In the genomic region with DNA sequence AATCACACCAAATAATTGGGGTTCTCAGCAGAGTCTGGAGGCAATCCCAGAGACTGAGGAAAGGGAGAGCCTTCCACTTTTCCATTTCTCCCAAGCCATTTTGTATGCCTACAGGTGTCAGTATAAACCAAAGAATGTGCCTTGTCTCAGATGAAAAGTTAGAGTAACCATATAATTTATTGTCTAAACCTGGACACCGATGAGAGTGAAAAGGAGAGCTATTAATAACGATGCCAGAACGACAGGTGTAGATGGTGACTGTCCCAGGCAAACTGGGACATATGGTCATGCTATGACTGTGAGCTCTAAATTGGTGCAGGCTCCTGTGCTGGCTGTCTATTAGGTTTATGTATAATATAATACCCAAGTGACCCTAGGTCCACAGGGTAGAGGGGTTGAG, we compare ENCODE assay signal across 11 cellular contexts.
DNase-seq lines count a peak whose midpoint lies in the region; ATAC-seq and TF ChIP-seq lines count a peak whose summit lies in the region.
"Had no signal": no experiment of that assay in that cellular context is flagged by ENCODE, and none has a peak within 500 bp of the region (broad histone marks: within the 10 kb centered on the region; RNA-seq: fewer than 3 reads in every experiment).

No MANE protein-coding gene starts in this region.

- TF ChIP-seq CTCF in AG04450 (IDR thresholded peaks at IDR 0.05; ENCODE audit: low read depth, low read length) (0 out of 2 replicates have a peak, but pooled peaks have one; percentile 5), HFFc6 (IDR thresholded peaks at IDR 0.05) (peak; percentile 40), choroid plexus epithelial cell (conservative IDR thresholded peaks at IDR 0.05; ENCODE audit: low read depth, low read length) (peak; percentile 42), nephron (IDR thresholded peaks at IDR 0.05; ENCODE audit: unreplicated experiment in 3 of 3) (peak in 1 of 3 experiments; percentile 13)

- CTCF ChIA-PET in AG04450 (lab: Charles Lee), result interaction anchor here (0.9 to 1.1 kb wide), 2 partner anchors 101 to 296 kb away, joined by 3 read pairs; no protein-coding TSS in a partner anchor

- H3K4me1 Mint-ChIP-seq in HFFc6 (ENCODE audit: low read depth) (peaks cover 26% of the 10 kb centered on the region), nephron (peaks cover 52% of the 10 kb centered on the region)
- peaks cover 9 to 38% (median 17%) of the 10 kb centered on the region in 4 donors for H3K4me1 Mint-ChIP-seq in naive thymus-derived CD8-positive, alpha-beta T cell

- DNase-seq in AG04450 (ENCODE audit: low read depth, low spot score), result no peak
- DNase-seq in HFFc6, result no peak
- DNase-seq in choroid plexus epithelial cell (ENCODE audit: low read depth), result peak; percentile 43
- no peak for DNase-seq in naive thymus-derived CD8-positive, alpha-beta T cell
- DNase-seq: effector memory CD4-positive, alpha-beta T cell; SHP77 treated with DMSO at 0.1 percent for 48 hours had no signal

- POLR2A ChIA-PET in AG04450 (lab: Yijun Ruan, JAX), result no interaction called here
- POLR2A ChIA-PET in naive thymus-derived CD8-positive, alpha-beta T cell (lab: Charles Lee), result no interaction called here

- no peak overlapping the region for H3K27ac Mint-ChIP-seq in HFFc6
- peak overlapping the region; percentile 83 to 91 (median 89) for H3K27ac Mint-ChIP-seq in nephron
- no peak overlapping the region for H3K27ac Mint-ChIP-seq in naive thymus-derived CD8-positive, alpha-beta T cell

- H3K36me3 Mint-ChIP-seq in HFFc6 (ENCODE audit: low read depth) (peaks cover 28% of the 10 kb centered on the region), nephron (ENCODE audit: low read depth) (peaks cover 18% of the 10 kb centered on the region)
- H3K36me3 Mint-ChIP-seq in naive thymus-derived CD8-positive, alpha-beta T cell, result peaks cover 0 to 32% (median 27%) of the 10 kb centered on the region in 3 donors

- H3K4me3 ChIP-seq in AG04450 (ENCODE audit: low read depth, low read length) (no peak overlapping the region), choroid plexus epithelial cell (ENCODE audit: low read depth, low read length) (no peak overlapping the region)

- H3K9me3 ChIP-seq in AG04450 (ENCODE audit: control insufficient read depth, insufficient read depth, low read length), result peaks cover 10% of the 10 kb centered on the region; the same call in 1 of the 2 replicates

- no peak for ATAC-seq in activated CD4-positive, CD25-positive, alpha-beta regulatory T cell treated with anti-CD3 and anti-CD28 coated beads, Interleukin-2, amount 50 U/mL, for 24 hours
- ATAC-seq in GM19463 (IDR thresholded peaks at IDR 0.05; ENCODE audit: unreplicated experiment) (no peak), HG02642 (IDR thresholded peaks at IDR 0.05; ENCODE audit: poor library complexity, unreplicated experiment) (no peak)
- no peak for ATAC-seq in naive thymus-derived CD8-positive, alpha-beta T cell

- H3K9me3 Mint-ChIP-seq in HFFc6 (peaks cover 38% of the 10 kb centered on the region), nephron (peaks cover 28% of the 10 kb centered on the region)
- H3K9me3 Mint-ChIP-seq in naive thymus-derived CD8-positive, alpha-beta T cell, result peaks cover 0 to 39% (median 20%) of the 10 kb centered on the region in 9 donors

- no peak overlapping the region for H3K27ac ChIP-seq in AG04450 (ENCODE audit: low read depth, low read length)

- 0 out of 2 replicates have a peak, but pooled peaks cover 1% of the 10 kb centered on the region for H3K27me3 Mint-ChIP-seq in HFFc6 (ENCODE audit: insufficient read depth)
- no peaks in the 10 kb centered on the region for H3K27me3 Mint-ChIP-seq in nephron (ENCODE audit: low read depth)
- H3K27me3 Mint-ChIP-seq in naive thymus-derived CD8-positive, alpha-beta T cell, result peaks cover 0 to 7% (median 0%) of the 10 kb centered on the region in 5 donors

- no peaks in the 10 kb centered on the region for H3K27me3 ChIP-seq in AG04450 (ENCODE audit: control insufficient read depth, insufficient read depth, low read length)

- H3K4me3 Mint-ChIP-seq in HFFc6 (no peak overlapping the region), nephron (peak overlapping the region in 1 of 3 experiments; percentile 45)
- no peak overlapping the region for H3K4me3 Mint-ChIP-seq in naive thymus-derived CD8-positive, alpha-beta T cell
- H3K4me3 Mint-ChIP-seq: mesothelial cell of epicardium had no signal

Comparison
In these comparisons a context has a peak if more than half of its experiments do, and no peak if none do; other contexts are left out.
1. H3K27ac Mint-ChIP-seq: peak in nephron (3 of 3); none in HFFc6 (single experiment) and naive thymus-derived CD8-positive, alpha-beta T cell (0 of 10).